14 cellular contexts compared by ENCODE assay signal in the genomic region with DNA sequence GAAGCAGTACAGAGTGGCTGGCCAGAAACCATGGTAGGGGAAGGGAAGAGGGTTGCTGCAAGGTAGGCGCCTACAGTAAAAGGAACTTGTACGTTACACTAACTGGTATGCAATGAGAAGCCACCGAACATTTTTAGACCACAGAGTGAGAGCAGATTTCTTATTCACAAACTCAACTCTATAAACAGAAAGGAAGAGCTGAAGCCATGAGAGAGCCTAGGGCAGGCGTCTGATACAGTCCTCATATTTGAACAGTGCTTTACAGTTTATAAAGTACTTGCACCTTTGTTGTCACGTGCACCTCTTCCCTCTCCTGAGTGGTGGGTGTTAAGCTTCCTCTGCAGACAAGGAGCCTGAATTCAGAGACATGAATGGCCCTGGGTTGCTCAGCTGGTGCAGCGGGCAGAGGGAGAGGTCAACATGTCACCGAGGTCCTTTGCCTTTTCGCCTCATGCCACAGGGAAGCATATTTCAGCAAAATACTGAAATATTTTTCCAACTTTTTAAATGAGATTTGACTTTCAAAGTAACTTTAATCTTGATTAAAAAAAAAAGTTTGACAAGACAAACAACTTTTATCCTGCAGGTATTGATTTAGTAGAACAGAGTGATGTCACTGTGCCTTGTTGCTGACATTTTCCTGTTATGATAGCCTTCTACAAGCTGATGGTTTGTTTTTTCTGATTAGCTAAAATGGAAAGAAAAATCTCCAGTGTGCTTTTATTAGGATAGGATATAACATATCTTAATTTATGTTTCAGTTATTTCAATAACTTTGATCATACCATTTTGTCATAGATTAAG. TPM values are rescaled to one million over a fixed set of nuclear protein-coding genes. Genes with fewer than 3 reads are reported as not detected.
DNase-seq lines count a peak whose midpoint lies in the region; ATAC-seq and TF ChIP-seq lines count a peak whose summit lies in the region.
"Had no signal": no experiment of that assay in that cellular context is flagged by ENCODE, and none has a peak within 500 bp of the region (broad histone marks: within the 10 kb centered on the region; RNA-seq: fewer than 3 reads in every experiment).

No MANE protein-coding gene starts in this region.

- no peaks in the 10 kb centered on the region for H3K36me3 Mint-ChIP-seq in T-helper 2 cell treated with Interferon-gamma antibody and Interleukin-4, amounts not matched to agents 5 μg/mL and 100 μg/mL, for 36 hours (ENCODE audit: low read depth)
- H3K36me3 Mint-ChIP-seq: brain had no signal

- H3K27ac ChIP-seq in left lung (peak overlapping the region; percentile 39 to 40), PC-3 (ENCODE audit: low read length) (no peak overlapping the region)
- H3K27ac ChIP-seq: prostate gland had no signal

- H3K79me2 ChIP-seq in Loucy (ENCODE audit: insufficient read depth, low read length) (peaks cover 47% of the 10 kb centered on the region), PC-3 (ENCODE audit: low read length) (no peaks in the 10 kb centered on the region; the same call in 1 of the 2 replicates)

- CTCF ChIA-PET in PC-3 (lab: Charles Lee) = no interaction called here

- no TSS peak for BruUV-seq in PC-3 (replicated peaks; lab: Mats Ljungman, UMichigan)

- intact Hi-C loops in left lung (cut with DNase I) (no loop called here), PC-3 (cut with micrococcal nuclease) (no loop called here)

- POLR2A ChIA-PET in PC-3 (lab: Charles Lee; ENCODE audit: unreplicated experiment) = no interaction called here

- H3K27me3 Mint-ChIP-seq in stimulated activated naive CD8-positive, alpha-beta T cell treated with anti-CD3 and anti-CD28 coated beads, Interleukin-15, amount 100 ng/mL, for 72 hours = peaks cover 7% of the 10 kb centered on the region
- peaks cover 55% of the 10 kb centered on the region for H3K27me3 Mint-ChIP-seq in T-helper 2 cell treated with Interferon-gamma antibody and Interleukin-4, amounts not matched to agents 5 μg/mL and 100 μg/mL, for 36 hours (ENCODE audit: low read depth)
- H3K27me3 Mint-ChIP-seq: brain had no signal

- no peaks in the 10 kb centered on the region for H3K36me3 ChIP-seq in Loucy (ENCODE audit: insufficient read depth, low read length)
- H3K36me3 ChIP-seq in left lung = no peaks in the 10 kb centered on the region
- no peaks in the 10 kb centered on the region for H3K36me3 ChIP-seq in PC-3 (ENCODE audit: low read depth, low read length)
- H3K36me3 ChIP-seq: prostate gland had no signal

- H3K4me2 ChIP-seq in Loucy (ENCODE audit: low read depth, low read length, poor library complexity, severe bottlenecking) (peak overlapping the region; percentile 70), PC-3 (ENCODE audit: low read length) (no peak overlapping the region)

- H3K27me3 ChIP-seq in Loucy (ENCODE audit: insufficient read depth, low read length, poor library complexity, severe bottlenecking) = no peaks in the 10 kb centered on the region
- H3K27me3 ChIP-seq in left lung = no peaks in the 10 kb centered on the region
- H3K27me3 ChIP-seq in PC-3 (ENCODE audit: low read length) = no peaks in the 10 kb centered on the region

- ATAC-seq in stimulated activated naive CD8-positive, alpha-beta T cell treated with anti-CD3 and anti-CD28 coated beads, Interleukin-15, amount 100 ng/mL, for 72 hours = peak; percentile 57
- no peak for ATAC-seq in stimulated activated naive CD8-positive, alpha-beta T cell treated with anti-CD3 and anti-CD28 coated beads, Interleukin-15, Interleukin-2, amounts not matched to agents 100 U/mL and 50 U/mL, for 24 hours
- ATAC-seq in left lung (peak; percentile 57), GM21526 (IDR thresholded peaks at IDR 0.05; ENCODE audit: low FRiP score, unreplicated experiment) (no peak), PC-3 (no peak)

- H4K20me1 ChIP-seq in Loucy (ENCODE audit: insufficient read depth, low read length, poor library complexity, severe bottlenecking) (no peaks in the 10 kb centered on the region), PC-3 (ENCODE audit: low read length) (no peaks in the 10 kb centered on the region)

- DNase-seq in stimulated activated naive CD8-positive, alpha-beta T cell treated with anti-CD3 and anti-CD28 coated beads, Interleukin-15, amount 100 ng/mL, for 72 hours = no peak
- DNase-seq in stimulated activated naive CD8-positive, alpha-beta T cell treated with anti-CD3 and anti-CD28 coated beads, Interleukin-15, Interleukin-2, amounts not matched to agents 100 U/mL and 50 U/mL, for 24 hours = no peak
- no peak for DNase-seq in left lung
- DNase-seq in T-helper 2 cell treated with Interferon-gamma antibody and Interleukin-4, amounts not matched to agents 5 μg/mL and 100 μg/mL, for 36 hours (ENCODE audit: low spot score) = no peak
- no peak for DNase-seq in stimulated activated CD4-positive, alpha-beta T cell treated with anti-CD3 and anti-CD28 coated beads, Interleukin-12 subunit alpha, Interleukin-12 subunit beta, amount 100 ng/mL, for 4 hours
- DNase-seq in PC-3 = no peak
- DNase-seq: HFFc6, midbrain, NCI-H1694 treated with DMSO at 0.1 percent for 48 hours had no signal

- H3F3A ChIP-seq in Loucy (ENCODE audit: low read depth) = 0 out of 2 replicates have a peak, but pooled peaks cover 7% of the 10 kb centered on the region
- H3F3A ChIP-seq in PC-3 (ENCODE audit: low read length, unreplicated experiment) = no peaks in the 10 kb centered on the region

- H3K4me3 ChIP-seq in Loucy (ENCODE audit: low read length, poor library complexity, severe bottlenecking) (peak overlapping the region; percentile 48), left lung (no peak overlapping the region), PC-3 (ENCODE audit: low read length) (no peak overlapping the region)
- H3K4me3 ChIP-seq: prostate gland had no signal

- peaks cover 24% of the 10 kb centered on the region for H3K4me1 Mint-ChIP-seq in stimulated activated naive CD8-positive, alpha-beta T cell treated with anti-CD3 and anti-CD28 coated beads, Interleukin-15, amount 100 ng/mL, for 72 hours
- peaks cover 6% of the 10 kb centered on the region for H3K4me1 Mint-ChIP-seq in T-helper 2 cell treated with Interferon-gamma antibody and Interleukin-4, amounts not matched to agents 5 μg/mL and 100 μg/mL, for 36 hours (ENCODE audit: low read depth)

- H3K9me3 Mint-ChIP-seq in stimulated activated naive CD8-positive, alpha-beta T cell treated with anti-CD3 and anti-CD28 coated beads, Interleukin-15, amount 100 ng/mL, for 72 hours = no peaks in the 10 kb centered on the region
- no peaks in the 10 kb centered on the region for H3K9me3 Mint-ChIP-seq in T-helper 2 cell treated with Interferon-gamma antibody and Interleukin-4, amounts not matched to agents 5 μg/mL and 100 μg/mL, for 36 hours
- H3K9me3 Mint-ChIP-seq: activated T-helper 2 cell treated with anti-CD3 and anti-CD28 coated beads, Interferon-gamma antibody, Interleukin-2, Interleukin-4, amounts not matched to agents 10 μg/mL and 5 μg/mL and 100 μg/mL, durations not matched to agents 14 hours and 24 hours and 36 hours; HFFc6 had no signal

- H3K9me3 ChIP-seq in Loucy (ENCODE audit: insufficient read depth, low read depth, low read length) = no peaks in the 10 kb centered on the region
- H3K9me3 ChIP-seq in left lung = no peaks in the 10 kb centered on the region
- H3K9me3 ChIP-seq in PC-3 (ENCODE audit: low read length) = no peaks in the 10 kb centered on the region
- H3K9me3 ChIP-seq: prostate gland had no signal

- no peaks in the 10 kb centered on the region for H3K9me2 ChIP-seq in Loucy (replicated peaks; ENCODE audit: low read depth, low read length)
- no peaks in the 10 kb centered on the region for H3K9me2 ChIP-seq in PC-3 (replicated peaks; ENCODE audit: low read length)

- H3K4me1 ChIP-seq in Loucy (ENCODE audit: insufficient read depth, low read length, poor library complexity, severe bottlenecking) = peaks cover 69% of the 10 kb centered on the region
- H3K4me1 ChIP-seq in left lung = peaks cover 7 to 9% of the 10 kb centered on the region in 2 donors
- no peaks in the 10 kb centered on the region for H3K4me1 ChIP-seq in PC-3 (ENCODE audit: insufficient read depth, low read length)
- H3K4me1 ChIP-seq: prostate gland had no signal

- H3K9ac ChIP-seq in Loucy (ENCODE audit: low read depth, low read length, poor library complexity, severe bottlenecking) = peak overlapping the region; percentile 47
- no peak overlapping the region for H3K9ac ChIP-seq in PC-3 (ENCODE audit: low read length)

- H3K27ac Mint-ChIP-seq in stimulated activated naive CD8-positive, alpha-beta T cell treated with anti-CD3 and anti-CD28 coated beads, Interleukin-15, amount 100 ng/mL, for 72 hours = no peak overlapping the region
- no peak overlapping the region for H3K27ac Mint-ChIP-seq in T-helper 2 cell treated with Interferon-gamma antibody and Interleukin-4, amounts not matched to agents 5 μg/mL and 100 μg/mL, for 36 hours
- H3K27ac Mint-ChIP-seq: activated T-helper 2 cell treated with anti-CD3 and anti-CD28 coated beads, Interferon-gamma antibody, Interleukin-2, Interleukin-4, amounts not matched to agents 10 μg/mL and 5 μg/mL and 100 μg/mL, durations not matched to agents 14 hours and 24 hours and 36 hours; HFFc6 had no signal

- H3K4me3 Mint-ChIP-seq in stimulated activated naive CD8-positive, alpha-beta T cell treated with anti-CD3 and anti-CD28 coated beads, Interleukin-15, amount 100 ng/mL, for 72 hours = no peak overlapping the region
- no peak overlapping the region for H3K4me3 Mint-ChIP-seq in T-helper 2 cell treated with Interferon-gamma antibody and Interleukin-4, amounts not matched to agents 5 μg/mL and 100 μg/mL, for 36 hours
- H3K4me3 Mint-ChIP-seq: brain, HFFc6 had no signal

- H2AFZ ChIP-seq in Loucy (ENCODE audit: low read length) (peak overlapping the region; percentile 44; the same call in 1 of the 2 replicates), PC-3 (ENCODE audit: low read length) (no peak overlapping the region)

- TF ChIP-seq CTCF in Loucy (conservative IDR thresholded peaks at IDR 0.05; ENCODE audit: low read length) = no peak
- TF ChIP-seq CTCF in left lung (IDR thresholded peaks at IDR 0.05) = no peak
- no peak for TF ChIP-seq CTCF in PC-3 (conservative IDR thresholded peaks at IDR 0.05; ENCODE audit: low read depth, low read length)

RNA-seq across cellular contexts. Expression of gene UST, which starts 23.8 kb away (rescaled TPM):
- total RNA-seq in left lung (10 to 100 TPM; 10.4 to 17.0 TPM), PC-3 (2014; rRNA removed) (3.9 and 7.9 TPM in 2 replicates)

Comparison
In these comparisons a context has a peak if more than half of its experiments do, and no peak if none do; other contexts are left out.
1. ATAC-seq: peak in stimulated activated naive CD8-positive, alpha-beta T cell treated with anti-CD3 and anti-CD28 coated beads, Interleukin-15, amount 100 ng/mL, for 72 hours (single experiment) and left lung (single experiment); none in stimulated activated naive CD8-positive, alpha-beta T cell treated with anti-CD3 and anti-CD28 coated beads, Interleukin-15, Interleukin-2, amounts not matched to agents 100 U/mL and 50 U/mL, for 24 hours (single experiment), GM21526 (single experiment) and PC-3 (single experiment).